16 cellular contexts compared by ENCODE assay signal in the genomic region with DNA sequence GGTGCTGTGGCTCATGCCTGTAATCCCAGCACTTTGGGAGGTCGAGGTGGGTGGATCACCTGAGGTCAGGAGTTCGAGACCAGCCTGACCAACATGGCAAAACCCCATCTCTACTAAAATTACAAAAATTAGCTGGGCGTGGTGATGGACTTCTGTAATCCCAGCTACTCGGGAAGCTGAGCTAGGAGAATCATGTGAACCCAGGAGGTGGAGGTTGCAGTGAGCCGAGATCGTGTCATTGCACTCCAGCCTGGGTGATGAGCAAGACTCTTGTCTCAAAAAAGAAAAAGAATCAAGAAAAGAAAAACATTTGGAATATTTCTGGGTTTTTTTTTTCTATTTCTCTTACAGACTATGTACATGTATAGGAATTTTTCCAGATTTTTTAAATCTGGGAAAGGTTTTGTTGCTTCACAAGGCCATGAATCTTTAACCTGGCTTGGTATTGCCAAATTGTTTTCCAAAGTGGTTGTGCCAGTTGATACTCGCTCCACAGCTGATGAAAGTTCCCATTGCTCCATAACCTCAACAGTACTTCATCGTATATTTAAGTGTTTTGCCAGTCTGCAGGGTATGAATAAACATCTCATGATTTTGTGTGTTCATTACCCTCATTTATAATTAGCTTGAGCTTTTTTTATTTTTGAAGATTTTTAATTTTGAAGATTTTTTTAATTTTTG. TPM values are rescaled to one million over a fixed set of nuclear protein-coding genes. Genes with fewer than 3 reads are reported as not detected.
DNase-seq lines count a peak whose midpoint lies in the region; ATAC-seq, FAIRE-seq and TF ChIP-seq lines count a peak whose summit lies in the region.
"Had no signal": no experiment of that assay in that cellular context is flagged by ENCODE, and none has a peak within 500 bp of the region (broad histone marks: within the 10 kb centered on the region; RNA-seq: fewer than 3 reads in every experiment).

No MANE protein-coding gene starts in this region.

- no peaks in the 10 kb centered on the region for H3K9me3 Mint-ChIP-seq in HFFc6
- H3K9me3 Mint-ChIP-seq in astrocyte (ENCODE audit: unreplicated experiment), result peaks cover 2% of the 10 kb centered on the region
- H3K9me3 Mint-ChIP-seq: CD8-positive, alpha-beta T cell had no signal

- H3K4me1 Mint-ChIP-seq in HFFc6 (ENCODE audit: low read depth) (peaks cover 36% of the 10 kb centered on the region), astrocyte (ENCODE audit: low read depth, unreplicated experiment) (peaks cover 17% of the 10 kb centered on the region)

- ATAC-seq in psoas muscle (peak in 3 of 4 donors; percentile 33 to 50 (median 36)), right cardiac atrium (no peak), GM19455 (IDR thresholded peaks at IDR 0.05; ENCODE audit: unreplicated experiment) (no peak)
- ATAC-seq: CD8-positive, alpha-beta T cell had no signal

- H3K4me3 Mint-ChIP-seq in HFFc6, result no peak overlapping the region
- H3K4me3 Mint-ChIP-seq in astrocyte (ENCODE audit: unreplicated experiment), result no peak overlapping the region
- H3K4me3 Mint-ChIP-seq: CD8-positive, alpha-beta T cell had no signal

- H3K27ac Mint-ChIP-seq in HFFc6, result peak overlapping the region; percentile 65
- H3K27ac Mint-ChIP-seq in astrocyte (ENCODE audit: unreplicated experiment), result peak overlapping the region; percentile 53
- H3K27ac Mint-ChIP-seq: CD8-positive, alpha-beta T cell had no signal

- H3K79me2 ChIP-seq in astrocyte (ENCODE audit: insufficient read depth, low read length), result peaks cover 89% of the 10 kb centered on the region

- H2AFZ ChIP-seq in astrocyte (ENCODE audit: low read depth, low read length), result no peak overlapping the region

- 55 to 86% (median 62%) methylated on average over 8 of the region's 8 CpGs for WGBS in psoas muscle, 3 donors
- 94% methylated on average over 8 of the region's 8 CpGs for WGBS in right cardiac atrium

- H4K20me1 ChIP-seq in astrocyte (ENCODE audit: insufficient read depth, low read length), result peaks cover 34% of the 10 kb centered on the region

- H3K4me3 ChIP-seq in astrocyte (ENCODE audit: insufficient read depth, low read depth, low read length) (no peak overlapping the region), kidney (ENCODE audit: low read length in 2 of 2) (no peak overlapping the region), psoas muscle (no peak overlapping the region), right cardiac atrium (ENCODE audit: low read length) (no peak overlapping the region)
- H3K4me3 ChIP-seq: HAP-1 had no signal

- peaks cover 2% of the 10 kb centered on the region; the same call in 1 of the 2 replicates for H3K27me3 Mint-ChIP-seq in HFFc6 (ENCODE audit: insufficient read depth)
- H3K27me3 Mint-ChIP-seq in astrocyte (ENCODE audit: low read depth, unreplicated experiment), result no peaks in the 10 kb centered on the region

- intact Hi-C loops in kidney (cut with DNase I) (no loop called here), psoas muscle (cut with DNase I) (loop anchor here in 1 of 2 donors (5.0 kb wide), 1 partner anchor 33 kb away; the partner anchor contains the start of gene RNF217), right cardiac atrium (cut with DNase I) (no loop called here)

- H3K27me3 ChIP-seq in astrocyte (ENCODE audit: insufficient read depth, low read length) (no peaks in the 10 kb centered on the region), psoas muscle (ENCODE audit: insufficient read depth in 3 of 3, low read length in 2 of 3) (no peaks in the 10 kb centered on the region), right cardiac atrium (ENCODE audit: control insufficient read depth, insufficient read depth) (no peaks in the 10 kb centered on the region)

- no peaks in the 10 kb centered on the region for H3K4me1 ChIP-seq in astrocyte (ENCODE audit: insufficient read depth, low read length)
- no peaks in the 10 kb centered on the region for H3K4me1 ChIP-seq in kidney (ENCODE audit: control insufficient read depth in 1 of 2, insufficient read depth in 1 of 2, low read depth in 1 of 2, low read length in 2 of 2)
- peaks cover 76% of the 10 kb centered on the region for H3K4me1 ChIP-seq in psoas muscle
- H3K4me1 ChIP-seq in right cardiac atrium (ENCODE audit: control insufficient read depth, insufficient read depth, low read length), result no peaks in the 10 kb centered on the region

- no peak for TF ChIP-seq CTCF in HFFc6 (IDR thresholded peaks at IDR 0.05)
- TF ChIP-seq CTCF in astrocyte (IDR thresholded peaks at IDR 0.05; ENCODE audit: insufficient read depth, low read depth, low read length), result no peak
- TF ChIP-seq CTCF in kidney (IDR thresholded peaks at IDR 0.05; ENCODE audit: borderline replicate concordance, extremely low read depth, insufficient read depth), result no peak
- no peak for TF ChIP-seq CTCF in psoas muscle (IDR thresholded peaks at IDR 0.05)

- DNase-seq in HFFc6, result no peak
- DNase-seq in astrocyte (ENCODE audit: low read depth), result no peak
- no peak for DNase-seq in kidney
- no peak for DNase-seq in psoas muscle
- DNase-seq in COR-L47 (lab: John Stamatoyannopoulos, UW), result no peak
- no peak for DNase-seq in right cardiac atrium
- DNase-seq: CD8-positive, alpha-beta T cell; Kasumi-1; NCI-H1436; NCI-H2029 treated with DMSO at 0.1 percent for 48 hours; NCI-H2227 treated with DMSO at 0.1 percent for 48 hours; NCI-H526; OCI-M1 had no signal

- H3K36me3 Mint-ChIP-seq in HFFc6 (ENCODE audit: low read depth) (peaks cover 14% of the 10 kb centered on the region), astrocyte (ENCODE audit: low read depth, unreplicated experiment) (peaks cover 12% of the 10 kb centered on the region)
- H3K36me3 Mint-ChIP-seq: CD8-positive, alpha-beta T cell had no signal

- H3K4me2 ChIP-seq in astrocyte (ENCODE audit: low read length), result peak overlapping the region; percentile 20

- H3K27ac ChIP-seq in astrocyte (ENCODE audit: low read depth, low read length) (no peak overlapping the region), kidney (ENCODE audit: low read depth in 2 of 2, low read length in 2 of 2) (no peak overlapping the region), psoas muscle (peak overlapping the region; percentile 78), right cardiac atrium (ENCODE audit: low read length) (no peak overlapping the region)
- H3K27ac ChIP-seq: RWPE1 had no signal

- H3K9ac ChIP-seq in astrocyte (ENCODE audit: low read length) (no peak overlapping the region), kidney (ENCODE audit: low read length in 2 of 2) (no peak overlapping the region)

- H3K9me3 ChIP-seq in astrocyte (ENCODE audit: insufficient read depth, low read depth, low read length), result no peaks in the 10 kb centered on the region
- no peaks in the 10 kb centered on the region for H3K9me3 ChIP-seq in kidney (ENCODE audit: control insufficient read depth in 1 of 2, low read length in 2 of 2)
- H3K9me3 ChIP-seq in psoas muscle, result no peaks in the 10 kb centered on the region
- H3K9me3 ChIP-seq in right cardiac atrium (ENCODE audit: control insufficient read depth, low read length), result no peaks in the 10 kb centered on the region
- H3K9me3 ChIP-seq: HAP-1 had no signal

- FAIRE-seq in astrocyte (lab: Jason Lieb, UNC) (no peak), kidney (lab: Jason Lieb, UNC) (peak; percentile 30)

- H3K36me3 ChIP-seq in astrocyte (ENCODE audit: insufficient read depth, low read length), result no peaks in the 10 kb centered on the region
- no peaks in the 10 kb centered on the region for H3K36me3 ChIP-seq in kidney (ENCODE audit: control insufficient read depth in 1 of 2, insufficient read depth in 2 of 2, low read length in 2 of 2)
- H3K36me3 ChIP-seq in psoas muscle (ENCODE audit: insufficient read depth in 1 of 2, low read depth in 1 of 2), result no peaks in the 10 kb centered on the region
- H3K36me3 ChIP-seq: HAP-1 had no signal

RNA-seq across cellular contexts. Expression of gene RNF217, which starts 33.5 kb away (rescaled TPM):
- total RNA-seq in HFFc6 (2021; fragmentation: NEBNext Ultra II Directional; extraction: Animal tissue kit (Norgen Biotek cat#: 25700)), result 10 to 100 TPM; 10.9 to 19.4 (median 14.7) TPM
- total RNA-seq in astrocyte, result 49.4 and 53.3 TPM in 2 replicates
- 18.7 TPM for total RNA-seq in kidney
- 3.1 TPM for polyA plus RNA-seq in kidney (ENCODE audit: insufficient read depth, low read depth, low replicate concordance)
- total RNA-seq in psoas muscle, result 10 to 100 TPM; 11.5 to 22.5 (median 15.5) TPM
- polyA plus RNA-seq in psoas muscle, result 1 to 10 TPM; 2.3 to 7.6 (median 2.9) TPM
- total RNA-seq in right cardiac atrium, result 10 to 100 TPM; 12.2 to 23.6 (median 17.6) TPM
- 4.4 TPM for polyA plus RNA-seq in right cardiac atrium
- total RNA-seq: CD8-positive, alpha-beta T cell had no signal

Comparison
In these comparisons a context has a peak if more than half of its experiments do, and no peak if none do; other contexts are left out.
1. ATAC-seq: peak in psoas muscle (3 of 4); none in right cardiac atrium (0 of 2) and GM19455 (single experiment).